8 cellular contexts compared by ENCODE assay signal in the genomic region with DNA sequence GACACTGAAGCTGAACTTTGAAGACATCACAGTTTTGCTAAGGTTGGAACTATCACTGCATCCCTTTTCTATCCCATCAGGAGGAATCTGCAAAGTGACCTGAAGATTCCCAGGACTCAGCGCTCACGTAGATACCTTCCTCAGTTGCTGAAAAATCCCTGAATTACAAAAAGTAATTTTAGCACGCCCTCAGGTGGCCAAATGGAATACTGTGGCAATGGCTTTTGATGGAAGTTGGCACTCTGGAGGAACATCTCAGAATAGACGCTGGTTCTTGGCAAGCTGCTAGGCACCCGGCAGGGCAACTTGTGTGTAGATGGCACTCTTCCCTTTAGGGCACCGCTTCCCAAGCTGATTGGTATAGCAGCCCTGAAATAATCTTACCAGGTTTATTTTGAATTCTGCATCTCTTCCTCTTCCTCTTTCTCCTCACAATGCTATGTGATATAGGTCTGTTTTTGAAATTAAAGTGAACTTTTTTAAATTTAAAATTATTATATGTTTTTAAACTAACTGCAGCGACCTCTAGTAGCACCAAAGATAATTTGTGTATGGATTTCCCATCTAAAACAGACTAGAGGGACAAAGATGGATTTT. TPM values are rescaled to one million over a fixed set of nuclear protein-coding genes. Genes with fewer than 3 reads are reported as not detected.
DNase-seq lines count a peak whose midpoint lies in the region; ATAC-seq and TF ChIP-seq lines count a peak whose summit lies in the region.

No MANE protein-coding gene starts in this region.

- no peaks in the 10 kb centered on the region for H3K36me3 Mint-ChIP-seq in activated naive CD4-positive, alpha-beta T cell treated with anti-CD3 and anti-CD28 coated beads, Interleukin-2, amount 50 U/mL, for 72 hours

- CTCF ChIA-PET in AG04449 (lab: Yijun Ruan, JAX): interaction anchor here (0.8 to 2.7 kb wide), 9 partner anchors 12 to 78 kb away, joined by 3 to 14 read pairs (median 4); no protein-coding TSS in a partner anchor

- H3K27ac Mint-ChIP-seq in activated naive CD4-positive, alpha-beta T cell treated with anti-CD3 and anti-CD28 coated beads, Interleukin-2, amount 50 U/mL, for 72 hours: no peak overlapping the region

- POLR2A ChIA-PET in AG04449 (lab: Yijun Ruan, JAX): no interaction called here

- no peak for DNase-seq in AG04449 (ENCODE audit: low read depth, low spot score)
- DNase-seq in NCI-H2081 treated with DMSO at 0.1 percent for 48 hours (lab: John Stamatoyannopoulos, UW): peak; percentile 45
- DNase-seq in activated naive CD4-positive, alpha-beta T cell treated with anti-CD3 and anti-CD28 coated beads, Interleukin-2, amount 50 U/mL, for 72 hours (ENCODE audit: low spot score in 2 of 2): peak in 1 of 2 donors; percentile 36
- no peak for DNase-seq in left cardiac atrium
- DNase-seq in retinal pigment epithelial cell (ENCODE audit: low read depth): no peak
- DNase-seq in NCI-H187 treated with DMSO at 0.1 percent for 48 hours (lab: John Stamatoyannopoulos, UW): no peak

- H3K4me3 ChIP-seq in AG04449 (ENCODE audit: low read depth, low read length) (peak overlapping the region; percentile 31), GM08714 (ENCODE audit: low read length) (peak overlapping the region; percentile 36; the same call in 1 of the 2 replicates), retinal pigment epithelial cell (ENCODE audit: low read length) (no peak overlapping the region)

- TF ChIP-seq CTCF in AG04449 (IDR thresholded peaks at IDR 0.05; ENCODE audit: insufficient read depth, low read length, missing control alignments) (peak; percentile 51), retinal pigment epithelial cell (conservative IDR thresholded peaks at IDR 0.05; ENCODE audit: low read depth, low read length) (peak; percentile 65)

- peak; percentile 28 to 48 for ATAC-seq in activated naive CD4-positive, alpha-beta T cell treated with anti-CD3 and anti-CD28 coated beads, Interleukin-2, amount 50 U/mL, for 72 hours
- ATAC-seq in left cardiac atrium (peak; percentile 29 to 72), HG03025 (IDR thresholded peaks at IDR 0.05; ENCODE audit: low FRiP score, unreplicated experiment) (no peak)

- intact Hi-C loops in left cardiac atrium (cut with DNase I): loop anchor here in 1 of 2 donors (5.0 kb wide), 1 partner anchor 74 kb away; no protein-coding TSS in a partner anchor

- H3K9me3 Mint-ChIP-seq in activated naive CD4-positive, alpha-beta T cell treated with anti-CD3 and anti-CD28 coated beads, Interleukin-2, amount 50 U/mL, for 72 hours: no peaks in the 10 kb centered on the region

RNA-seq across cellular contexts. Expression of gene ESX1, which starts 16.3 kb away (rescaled TPM):
- not detected for total RNA-seq in activated naive CD4-positive, alpha-beta T cell treated with anti-CD3 and anti-CD28 coated beads, Interleukin-2, amount 50 U/mL, for 72 hours
- not detected for total RNA-seq in left cardiac atrium
